Comparison of ENCODE assay signal across 31 cellular contexts in the genomic region with DNA sequence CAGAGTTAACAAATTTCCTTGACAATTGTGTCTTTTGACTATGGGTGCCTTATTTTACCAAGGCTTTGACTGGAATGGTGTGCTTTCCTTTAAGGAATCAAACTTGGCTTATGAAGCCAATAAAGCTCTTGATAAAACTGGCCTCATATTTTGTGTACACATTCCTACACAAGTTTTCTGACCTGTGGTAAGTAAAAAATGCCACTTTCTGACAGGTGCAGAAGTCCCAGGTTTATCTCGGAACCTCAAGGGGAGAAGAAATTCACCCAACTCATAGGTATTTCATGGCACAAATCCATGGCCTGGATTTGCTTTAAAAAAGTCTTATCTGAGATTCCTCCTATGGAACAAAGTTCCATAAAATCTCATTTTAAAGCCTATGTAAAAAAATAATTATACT.
DNase-seq lines count a peak whose midpoint lies in the region; ATAC-seq, FAIRE-seq and TF ChIP-seq lines count a peak whose summit lies in the region.
"Had no signal": no experiment of that assay in that cellular context is flagged by ENCODE, and none has a peak within 500 bp of the region (broad histone marks: within the 10 kb centered on the region; RNA-seq: fewer than 3 reads in every experiment).

No MANE protein-coding gene starts in this region.

- 32 to 38% methylated on average over 1 of the region's 1 CpG for WGBS in body of pancreas, 2 donors
- 25 to 34% methylated on average over 1 of the region's 1 CpG for WGBS in pancreas, 2 donors

- H3K4me1 ChIP-seq in body of pancreas (peaks cover 13% of the 10 kb centered on the region), pancreas (peaks cover 0 to 7% (median 0%) of the 10 kb centered on the region in 3 donors)
- H3K4me1 ChIP-seq: A549; BE2C; BLaER1; BLaER1 treated with 17β-estradiol and CSF1 and Interleukin-3, amounts not matched to agents 10 nM and 100 nM; Caco-2 had no signal

- no peak overlapping the region for H3K4me3 ChIP-seq in body of pancreas
- H3K4me3 ChIP-seq in pancreas: no peak overlapping the region
- H3K4me3 ChIP-seq: A549; BLaER1; BLaER1 treated with 17β-estradiol and CSF1 and Interleukin-3, amounts not matched to agents 10 nM and 100 nM had no signal

- TF ChIP-seq CTCF in body of pancreas (IDR thresholded peaks at IDR 0.05) (no peak), pancreas (IDR thresholded peaks at IDR 0.05) (no peak)

- TF ChIP-seq POLR2A in body of pancreas (IDR thresholded peaks at IDR 0.05): no peak

- ATAC-seq in body of pancreas (peak; percentile 12), pancreas (peak in 3 of 4 donors; percentile 43 to 75 (median 74))
- ATAC-seq: A549; CD8-positive, alpha-beta T cell had no signal

- H3K27ac ChIP-seq in body of pancreas (no peak overlapping the region), pancreas (no peak overlapping the region)
- H3K27ac ChIP-seq: 22Rv1; A549; BLaER1; BLaER1 treated with 17β-estradiol and CSF1 and Interleukin-3, amounts not matched to agents 10 nM and 100 nM; C4-2B had no signal

- intact Hi-C loops in body of pancreas (cut with DNase I) (no loop called here), pancreas (cut with DNase I) (no loop called here)

- H3K9me3 ChIP-seq in body of pancreas (no peaks in the 10 kb centered on the region), pancreas (no peaks in the 10 kb centered on the region)
- H3K9me3 ChIP-seq: BE2C, BLaER1 had no signal

- no peak for FAIRE-seq in pancreas (lab: Jason Lieb, UNC)
- FAIRE-seq: A204.1, D721Med had no signal

- no peaks in the 10 kb centered on the region for H3K27me3 ChIP-seq in body of pancreas
- H3K27me3 ChIP-seq in pancreas: no peaks in the 10 kb centered on the region
- H3K27me3 ChIP-seq: BE2C; BLaER1; BLaER1 treated with 17β-estradiol and CSF1 and Interleukin-3, amounts not matched to agents 10 nM and 100 nM had no signal

- DNase-seq in body of pancreas (peak in 1 of 4 donors; percentile 5), pancreas (no peak), superior temporal gyrus (ENCODE audit: extremely low spot score) (no peak), iPS-NIHi11 (ENCODE audit: low spot score) (no peak)
- DNase-seq: 8988T; ACHN; AML-193; BE2C; C1 segment of cervical spinal cord; Caco-2; Calu3; CD4-positive, alpha-beta memory T cell; CD4-positive, alpha-beta T cell; CD4-positive, CD25-positive, alpha-beta regulatory T cell; CD8-positive, alpha-beta memory T cell; CD8-positive, alpha-beta T cell; COR-L47; DMS 273 treated with DMSO at 0.1 percent for 48 hours; DMS153; DMS53; DMS79; DMS79 treated with DMSO at 0.1 percent for 48 hours; DND-41; EL had no signal

- no peaks in the 10 kb centered on the region for H3K36me3 ChIP-seq in body of pancreas (replicated peaks in 1 of 2; ENCODE audit: insufficient read depth in 1 of 2, low read depth in 2 of 2)
- H3K36me3 ChIP-seq in pancreas: no peaks in the 10 kb centered on the region
- H3K36me3 ChIP-seq: BE2C; BLaER1; BLaER1 treated with 17β-estradiol and CSF1 and Interleukin-3, amounts not matched to agents 10 nM and 100 nM had no signal
